In genomic region chr17:39196191-39196819, GRCh38 we compare ENCODE assay signal across 1 cellular context.
TF ChIP-seq lines count a peak whose summit lies in the region.

No MANE protein-coding gene starts in this region.

TF ChIP-seq in WTC11, 78 proteins besides CTCF, POLR2A, EP300 and RAD21 (continued from another document):
- TF ChIP-seq, protein P1, sequence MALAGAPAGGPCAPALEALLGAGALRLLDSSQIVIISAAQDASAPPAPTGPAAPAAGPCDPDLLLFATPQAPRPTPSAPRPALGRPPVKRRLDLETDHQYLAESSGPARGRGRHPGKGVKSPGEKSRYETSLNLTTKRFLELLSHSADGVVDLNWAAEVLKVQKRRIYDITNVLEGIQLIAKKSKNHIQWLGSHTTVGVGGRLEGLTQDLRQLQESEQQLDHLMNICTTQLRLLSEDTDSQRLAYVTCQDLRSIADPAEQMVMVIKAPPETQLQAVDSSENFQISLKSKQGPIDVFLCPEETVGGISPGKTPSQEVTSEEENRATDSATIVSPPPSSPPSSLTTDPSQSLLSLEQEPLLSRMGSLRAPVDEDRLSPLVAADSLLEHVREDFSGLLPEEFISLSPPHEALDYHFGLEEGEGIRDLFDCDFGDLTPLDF (CRISPR knock-in tag; IDR thresholded peaks at IDR 0.05), result no peak
- no peak for TF ChIP-seq ATF2 (CRISPR knock-in tag; IDR thresholded peaks at IDR 0.05; ENCODE audit: borderline replicate concordance, low read depth)
